In genomic region chr12:4148418-4149056, GRCh38 we compare ENCODE assay signal across 9 cellular contexts.
DNase-seq lines count a peak whose midpoint lies in the region; ATAC-seq, FAIRE-seq and TF ChIP-seq lines count a peak whose summit lies in the region.
"Had no signal": no experiment of that assay in that cellular context is flagged by ENCODE, and none has a peak within 500 bp of the region (broad histone marks: within the 10 kb centered on the region; RNA-seq: fewer than 3 reads in every experiment).

No MANE protein-coding gene starts in this region.

- H3K14ac ChIP-seq in H1 (ENCODE audit: insufficient read length) = no peak overlapping the region

- no peak for TF ChIP-seq POLR2A in Peyer's patch (IDR thresholded peaks at IDR 0.05)
- TF ChIP-seq POLR2A in H1 (IDR thresholded peaks at IDR 0.05; ENCODE audit: control extremely low read depth in 1 of 2, low read depth in 2 of 2, low read length in 2 of 2) = no peak

- CTCF ChIA-PET in H1 (lab: Charles Lee; ENCODE audit: partially characterized antibody) = interaction anchor here (1.5 to 2.2 kb wide), 2 partner anchors 33 to 34 kb away, joined by 4 to 7 read pairs; no protein-coding TSS in a partner anchor

- H3K36me3 ChIP-seq in Peyer's patch (no peaks in the 10 kb centered on the region), H1 (ENCODE audit: control insufficient read depth in 2 of 4, insufficient read depth in 4 of 4, low read length in 3 of 4) (no peaks in the 10 kb centered on the region), BE2C (no peaks in the 10 kb centered on the region)
- H3K36me3 ChIP-seq: ascending aorta had no signal

- H3K9me3 ChIP-seq in Peyer's patch (no peaks in the 10 kb centered on the region), H1 (ENCODE audit: insufficient read depth in 2 of 2, low read depth in 1 of 2, low read length in 1 of 2) (peaks cover 4 to 5% of the 10 kb centered on the region in 2 experiments; a peak in 2 of 4 replicates), BE2C (no peaks in the 10 kb centered on the region)
- H3K9me3 ChIP-seq: ascending aorta had no signal

- TF ChIP-seq CTCF in Peyer's patch (IDR thresholded peaks at IDR 0.05) (no peak), H1 (IDR thresholded peaks at IDR 0.05; ENCODE audit: control extremely low read depth in 1 of 3, insufficient read depth in 1 of 3, low read depth in 1 of 3, low read length in 3 of 3) (no peak), BE2C (IDR thresholded peaks at IDR 0.05; ENCODE audit: low read depth, low read length) (no peak)

- H3K9ac ChIP-seq in H1 (replicated peaks in 1 of 4; ENCODE audit: extremely low read depth in 1 of 4, low read depth in 3 of 4, low read length in 3 of 4) = no peak overlapping the region

- H4K8ac ChIP-seq in H1 (ENCODE audit: extremely low read depth, insufficient read depth, low read length) = no peak overlapping the region

- H3K79me2 ChIP-seq in H1 (ENCODE audit: control insufficient read depth in 1 of 2, insufficient read depth in 2 of 2, low read length in 2 of 2) = no peaks in the 10 kb centered on the region

- H3K9me3 Mint-ChIP-seq in stimulated activated naive CD8-positive, alpha-beta T cell treated with anti-CD3 and anti-CD28 coated beads, Interleukin-15, amount 100 ng/mL, for 72 hours = peaks cover 0 to 5% of the 10 kb centered on the region in 2 donors

- H2BK120ac ChIP-seq in H1 (replicated peaks; ENCODE audit: low read depth, low read length) = no peak overlapping the region

- H3K27ac Mint-ChIP-seq in stimulated activated naive CD8-positive, alpha-beta T cell treated with anti-CD3 and anti-CD28 coated beads, Interleukin-15, amount 100 ng/mL, for 72 hours = peak overlapping the region; percentile 52 to 71

- no peak overlapping the region for H2AFZ ChIP-seq in H1 (ENCODE audit: low read length)

- H3K4me1 Mint-ChIP-seq in stimulated activated naive CD8-positive, alpha-beta T cell treated with anti-CD3 and anti-CD28 coated beads, Interleukin-15, amount 100 ng/mL, for 72 hours = peaks cover 97% of the 10 kb centered on the region

- no peak for TF ChIP-seq RAD21 in H1 (IDR thresholded peaks at IDR 0.05 in 1 of 2, conservative IDR thresholded peaks at IDR 0.05 in 1 of 2; ENCODE audit: low read depth in 2 of 2, low read length in 2 of 2)

- no peak overlapping the region for H2BK5ac ChIP-seq in H1 (ENCODE audit: low read depth, low read length)

- no peak overlapping the region for H3K4ac ChIP-seq in H1 (replicated peaks; ENCODE audit: insufficient read length, low read depth, low read length)

- ATAC-seq in GM18511 (IDR thresholded peaks at IDR 0.05; ENCODE audit: unreplicated experiment) = peak; percentile 68
- peak; percentile 39 for ATAC-seq in HG02623 (IDR thresholded peaks at IDR 0.05; ENCODE audit: unreplicated experiment)
- ATAC-seq in stimulated activated naive CD8-positive, alpha-beta T cell treated with anti-CD3 and anti-CD28 coated beads, Interleukin-15, amount 100 ng/mL, for 72 hours = peak; percentile 29

- no peak overlapping the region for H3K56ac ChIP-seq in H1 (replicated peaks; ENCODE audit: insufficient read length, low read depth, low read length)

- 0 out of 2 replicates have a peak overlapping the region, but pooled peaks have one; percentile 43 for H2BK12ac ChIP-seq in H1 (ENCODE audit: low read depth, low read length)

- peak overlapping the region; percentile 16 to 42 for H3K4me3 Mint-ChIP-seq in stimulated activated naive CD8-positive, alpha-beta T cell treated with anti-CD3 and anti-CD28 coated beads, Interleukin-15, amount 100 ng/mL, for 72 hours

- H2BK20ac ChIP-seq in H1 (ENCODE audit: low read length) = no peak overlapping the region

- H3K27ac ChIP-seq in Peyer's patch (peak overlapping the region in 1 of 4 donors; percentile 46), H1 (ENCODE audit: low read depth, low read length) (no peak overlapping the region)
- H3K27ac ChIP-seq: ascending aorta had no signal

- no peak for TF ChIP-seq EP300 in H1 (IDR thresholded peaks at IDR 0.05; ENCODE audit: borderline replicate concordance in 1 of 2, low read depth in 2 of 2, low read length in 2 of 2)

- H3K79me1 ChIP-seq in H1 (ENCODE audit: low read depth, low read length) = no peaks in the 10 kb centered on the region

- H3K27me3 ChIP-seq in Peyer's patch = no peaks in the 10 kb centered on the region
- no peaks in the 10 kb centered on the region; a peak in 2 of 7 replicates for H3K27me3 ChIP-seq in H1 (replicated peaks in 1 of 4; ENCODE audit: control insufficient read depth in 3 of 4, extremely low read depth in 1 of 4, insufficient read depth in 3 of 4, low read length in 3 of 4)
- H3K27me3 ChIP-seq in BE2C = no peaks in the 10 kb centered on the region
- H3K27me3 ChIP-seq: ascending aorta had no signal

- no peak for FAIRE-seq in H1 (lab: Jason Lieb, UNC)
- no peak for FAIRE-seq in frontal cortex (lab: Jason Lieb, UNC)

- POLR2A ChIA-PET in H1 (lab: Charles Lee; ENCODE audit: partially characterized antibody) = interaction anchor here (0.7 to 1.5 kb wide), 2 partner anchors 8 to 215 kb away, joined by 3 read pairs; no protein-coding TSS in a partner anchor

- no peaks in the 10 kb centered on the region for H3K27me3 Mint-ChIP-seq in stimulated activated naive CD8-positive, alpha-beta T cell treated with anti-CD3 and anti-CD28 coated beads, Interleukin-15, amount 100 ng/mL, for 72 hours

- no peak overlapping the region for H2AK5ac ChIP-seq in H1 (ENCODE audit: low read depth, low read length)

- H3K4me1 ChIP-seq in Peyer's patch (peaks cover 0 to 14% (median 11%) of the 10 kb centered on the region in 4 donors), H1 (replicated peaks in 1 of 4; ENCODE audit: control insufficient read depth in 3 of 4, insufficient read depth in 4 of 4, low read length in 3 of 4) (peaks cover 6 to 10% (median 8%) of the 10 kb centered on the region in 4 experiments; a peak in 6 of 7 replicates), BE2C (no peaks in the 10 kb centered on the region)
- H3K4me1 ChIP-seq: ascending aorta had no signal

- 92% methylated on average over 5 of the region's 5 CpGs; no CpG with 5 or more reads in 1 of the 2 experiments for WGBS in H1 (ENCODE audit: extremely low coverage in 1 of 2, insufficient coverage in 1 of 2, insufficient read length in 1 of 2, insufficient replicate concordance in 2 of 2, low coverage in 1 of 2, low lambda C conversion rate in 2 of 2, missing lambda C conversion rate in 1 of 2), 2 experiments

- no peak overlapping the region for H3K4me2 ChIP-seq in H1 (ENCODE audit: insufficient read depth in 1 of 2, low read depth in 2 of 2, low read length in 2 of 2)

- H3K23me2 ChIP-seq in H1 (ENCODE audit: low read depth, low read length) = no peaks in the 10 kb centered on the region

- no peak overlapping the region for H3K18ac ChIP-seq in H1 (ENCODE audit: extremely low read depth, low read length)

- H3K23ac ChIP-seq in H1 (ENCODE audit: insufficient read length) = no peak overlapping the region

- H3K4me3 ChIP-seq in Peyer's patch = no peak overlapping the region
- no peak overlapping the region for H3K4me3 ChIP-seq in H1 (ENCODE audit: extremely low read depth in 1 of 4, insufficient read depth in 2 of 4, low read depth in 3 of 4, low read length in 4 of 4)
- no peak overlapping the region for H3K4me3 ChIP-seq in BE2C (ENCODE audit: low read depth, low read length)
- H3K4me3 ChIP-seq: ascending aorta had no signal

- H4K20me1 ChIP-seq in H1 (replicated peaks in 1 of 2; ENCODE audit: control insufficient read depth in 1 of 2, insufficient read depth in 2 of 2, low read length in 2 of 2) = no peaks in the 10 kb centered on the region

- no peak overlapping the region for H2BK15ac ChIP-seq in H1 (ENCODE audit: low read length)

- peak overlapping the region; percentile 28 for H4K91ac ChIP-seq in H1 (replicated peaks; ENCODE audit: insufficient read length, low read length)

- DNase-seq in Peyer's patch = peak; percentile 75 to 94 (median 89)
- no peak for DNase-seq in H1 (ENCODE audit: low read depth in 1 of 2, low spot score in 2 of 2)
- peak; percentile 45 to 80 for DNase-seq in stimulated activated naive CD8-positive, alpha-beta T cell treated with anti-CD3 and anti-CD28 coated beads, Interleukin-15, amount 100 ng/mL, for 72 hours
- DNase-seq in frontal cortex (ENCODE audit: low spot score in 2 of 2) = no peak
- DNase-seq in BE2C = no peak
- DNase-seq in effector CD8-positive, alpha-beta T cell (lab: John Stamatoyannopoulos, UW) = no peak

- H4K5ac ChIP-seq in H1 (ENCODE audit: insufficient read length, low read depth, low read length) = no peak overlapping the region

TF ChIP-seq in H1, 55 proteins besides CTCF, POLR2A, EP300 and RAD21 (continues in another document):
- no peak for TF ChIP-seq CHD1 (IDR thresholded peaks at IDR 0.05; ENCODE audit: low read depth, low read length)
- TF ChIP-seq KDM4A (IDR thresholded peaks at IDR 0.05; ENCODE audit: low read depth, low read length, severe bottlenecking) = no peak
- no peak for TF ChIP-seq CTBP2 (IDR thresholded peaks at IDR 0.05; ENCODE audit: borderline replicate concordance, insufficient read depth, insufficient read length, low read length)
- no peak for TF ChIP-seq CBX5 (IDR thresholded peaks at IDR 0.05; ENCODE audit: low read depth, low read length)
- TF ChIP-seq EZH2 (IDR thresholded peaks at IDR 0.05; ENCODE audit: low read depth, low read length, severe bottlenecking) = no peak
- TF ChIP-seq PHF8 (conservative IDR thresholded peaks at IDR 0.05; ENCODE audit: low read depth, low read length) = no peak
- no peak for TF ChIP-seq BRCA1 (IDR thresholded peaks at IDR 0.05; ENCODE audit: low read depth, low read length)
- TF ChIP-seq CBX8 (IDR thresholded peaks at IDR 0.05; ENCODE audit: borderline replicate concordance, low read depth, low read length) = no peak
- no peak for TF ChIP-seq RBBP5 (IDR thresholded peaks at IDR 0.05; ENCODE audit: borderline replicate concordance, low read depth, low read length)
- no peak for TF ChIP-seq SP4 (IDR thresholded peaks at IDR 0.05; ENCODE audit: low read length)
- no peak for TF ChIP-seq KDM1A (IDR thresholded peaks at IDR 0.05; ENCODE audit: borderline replicate concordance, low read length)

Comparison
In these comparisons a context has a peak if more than half of its experiments do, and no peak if none do; other contexts are left out.
1. DNase-seq: peak in Peyer's patch (3 of 3) and stimulated activated naive CD8-positive, alpha-beta T cell treated with anti-CD3 and anti-CD28 coated beads, Interleukin-15, amount 100 ng/mL, for 72 hours (2 of 2); none in H1 (0 of 2), frontal cortex (0 of 2), BE2C (single experiment) and effector CD8-positive, alpha-beta T cell (single experiment).
2. Peak in every context shown above with its lines, with median percentiles within 50 percentile points of each other: ATAC-seq.